In the genomic region with DNA sequence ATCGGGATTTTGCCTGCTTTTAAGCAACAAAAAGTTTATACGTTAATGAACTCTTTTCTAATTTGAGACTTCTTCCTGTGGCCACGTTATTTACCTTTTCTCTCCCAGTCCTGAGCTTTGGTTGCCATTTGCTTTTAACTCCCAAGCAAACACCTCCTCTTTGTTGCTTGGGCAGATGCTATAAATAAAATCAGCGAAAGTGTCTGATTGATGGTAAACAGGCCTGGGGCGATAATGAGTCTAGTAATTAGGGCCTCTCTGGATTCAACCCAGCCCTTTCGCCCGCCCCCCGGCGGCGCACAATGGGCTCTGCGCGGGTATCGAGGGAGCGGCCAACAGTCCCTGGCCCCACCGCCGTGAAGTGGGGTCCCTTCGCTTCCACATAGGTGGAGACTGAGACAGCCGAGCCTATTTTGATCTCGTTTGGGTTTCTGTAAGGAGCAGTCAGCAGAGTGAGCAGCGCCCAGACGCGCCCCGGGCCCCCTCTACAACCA, we compare ENCODE assay signal across 1 cellular context.
TF ChIP-seq lines count a peak whose summit lies in the region.

No MANE protein-coding gene starts in this region.

TF ChIP-seq in IMR-90, 13 proteins besides CTCF, POLR2A, EP300 and RAD21:
- TF ChIP-seq MAFK (IDR thresholded peaks at IDR 0.05; ENCODE audit: low read depth, low read length), result no peak
- TF ChIP-seq, protein P1, sequence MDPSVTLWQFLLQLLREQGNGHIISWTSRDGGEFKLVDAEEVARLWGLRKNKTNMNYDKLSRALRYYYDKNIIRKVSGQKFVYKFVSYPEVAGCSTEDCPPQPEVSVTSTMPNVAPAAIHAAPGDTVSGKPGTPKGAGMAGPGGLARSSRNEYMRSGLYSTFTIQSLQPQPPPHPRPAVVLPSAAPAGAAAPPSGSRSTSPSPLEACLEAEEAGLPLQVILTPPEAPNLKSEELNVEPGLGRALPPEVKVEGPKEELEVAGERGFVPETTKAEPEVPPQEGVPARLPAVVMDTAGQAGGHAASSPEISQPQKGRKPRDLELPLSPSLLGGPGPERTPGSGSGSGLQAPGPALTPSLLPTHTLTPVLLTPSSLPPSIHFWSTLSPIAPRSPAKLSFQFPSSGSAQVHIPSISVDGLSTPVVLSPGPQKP (IDR thresholded peaks at IDR 0.05; ENCODE audit: borderline replicate concordance, low read depth, low read length), result no peak
- TF ChIP-seq MAZ (IDR thresholded peaks at IDR 0.05; ENCODE audit: borderline replicate concordance, low read depth, low read length), result no peak
- no peak for TF ChIP-seq SMC3 (IDR thresholded peaks at IDR 0.05; ENCODE audit: low read depth, low read length)
- no peak for TF ChIP-seq RFX5 (IDR thresholded peaks at IDR 0.05; ENCODE audit: low read depth, low read length)
- no peak for TF ChIP-seq RCOR1 (IDR thresholded peaks at IDR 0.05; ENCODE audit: insufficient replicate concordance, low read length)
- TF ChIP-seq NFE2L2 (IDR thresholded peaks at IDR 0.05; ENCODE audit: low read depth, low read length), result no peak
- TF ChIP-seq BHLHE40 (IDR thresholded peaks at IDR 0.05; ENCODE audit: low read depth, low read length), result no peak
- TF ChIP-seq MXI1 (IDR thresholded peaks at IDR 0.05; ENCODE audit: borderline replicate concordance, low read depth, low read length), result no peak
- no peak for TF ChIP-seq CHD1 (IDR thresholded peaks at IDR 0.05; ENCODE audit: low read depth, low read length)
- TF ChIP-seq, protein P2, sequence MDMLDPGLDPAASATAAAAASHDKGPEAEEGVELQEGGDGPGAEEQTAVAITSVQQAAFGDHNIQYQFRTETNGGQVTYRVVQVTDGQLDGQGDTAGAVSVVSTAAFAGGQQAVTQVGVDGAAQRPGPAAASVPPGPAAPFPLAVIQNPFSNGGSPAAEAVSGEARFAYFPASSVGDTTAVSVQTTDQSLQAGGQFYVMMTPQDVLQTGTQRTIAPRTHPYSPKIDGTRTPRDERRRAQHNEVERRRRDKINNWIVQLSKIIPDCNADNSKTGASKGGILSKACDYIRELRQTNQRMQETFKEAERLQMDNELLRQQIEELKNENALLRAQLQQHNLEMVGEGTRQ (IDR thresholded peaks at IDR 0.05; ENCODE audit: low read depth, low read length), result no peak
- no peak for TF ChIP-seq CEBPB (IDR thresholded peaks at IDR 0.05; ENCODE audit: low read depth, low read length)
- no peak for TF ChIP-seq FOS (IDR thresholded peaks at IDR 0.05; ENCODE audit: low read depth, low read length)
